In the genomic region with DNA sequence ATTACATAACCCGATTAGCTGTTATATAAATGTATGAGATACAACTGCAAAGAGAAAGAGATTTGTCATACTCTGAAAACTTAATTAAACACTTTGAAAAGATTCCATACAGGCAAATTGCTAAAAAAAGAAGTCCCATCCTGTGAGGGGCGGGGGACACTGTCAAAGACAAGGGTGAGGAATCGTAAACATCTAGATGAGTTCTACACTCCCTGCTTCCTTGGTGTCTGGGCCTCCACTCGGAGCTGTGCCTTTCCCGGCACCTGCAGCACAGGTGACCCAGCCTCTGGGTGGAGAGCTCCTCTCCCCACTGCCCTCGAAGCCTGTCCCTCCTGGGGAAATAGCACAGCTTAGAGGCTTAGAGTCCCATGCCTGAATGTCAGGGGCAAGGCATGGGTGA, we compare ENCODE assay signal across 16 cellular contexts.
DNase-seq lines count a peak whose midpoint lies in the region; ATAC-seq, FAIRE-seq and TF ChIP-seq lines count a peak whose summit lies in the region.
"Had no signal": no experiment of that assay in that cellular context is flagged by ENCODE, and none has a peak within 500 bp of the region (broad histone marks: within the 10 kb centered on the region; RNA-seq: fewer than 3 reads in every experiment).

No MANE protein-coding gene starts in this region.

- no peak for ATAC-seq in Right ventricle myocardium superior (ENCODE audit: poor library complexity)
- ATAC-seq in GM21529 (IDR thresholded peaks at IDR 0.05; ENCODE audit: unreplicated experiment), result no peak
- ATAC-seq in activated CD4-positive, CD25-positive, alpha-beta regulatory T cell treated with anti-CD3 and anti-CD28 coated beads, Interleukin-2, amount 50 U/mL, for 24 hours, result no peak

- no peak overlapping the region for H3K9ac ChIP-seq in kidney (ENCODE audit: low read length in 2 of 2)
- H3K9ac ChIP-seq: BLaER1 treated with 17β-estradiol and CSF1 and Interleukin-3, amounts not matched to agents 10 nM and 100 nM had no signal

- DNase-seq in left ventricle myocardium inferior, result no peak
- no peak for DNase-seq in Right ventricle myocardium superior
- peak; percentile 51 for DNase-seq in kidney
- DNase-seq in putamen (ENCODE audit: low spot score), result peak; percentile 62
- no peak for DNase-seq in CD8-positive, alpha-beta memory T cell
- no peak for DNase-seq in NOMO-1 treated with dmso at 0.1 percent for 144 hours (lab: John Stamatoyannopoulos, UW; ENCODE audit: unreplicated experiment)
- DNase-seq: COR-L47, NCI-H1105 treated with DMSO at 0.1 percent for 48 hours, NCI-H187, NCI-H446 treated with DMSO at 0.1 percent for 48 hours, NCI-H774, Peyer's patch had no signal

- H3K4me3 ChIP-seq in left ventricle myocardium inferior (no peak overlapping the region), kidney (ENCODE audit: low read length in 2 of 2) (no peak overlapping the region)
- no peak overlapping the region for H3K4me3 ChIP-seq in CD8-positive, alpha-beta memory T cell (ENCODE audit: low read length)
- H3K4me3 ChIP-seq: BLaER1 treated with 17β-estradiol and CSF1 and Interleukin-3, amounts not matched to agents 10 nM and 100 nM; HAP-1; Peyer's patch had no signal

- peaks cover 3 to 16% (median 7%) of the 10 kb centered on the region in 3 donors for H3K4me1 Mint-ChIP-seq in CD8-positive, alpha-beta memory T cell

- H3K9me3 ChIP-seq in left ventricle myocardium inferior (replicated peaks) (no peaks in the 10 kb centered on the region), kidney (ENCODE audit: control insufficient read depth in 1 of 2, low read length in 2 of 2) (no peaks in the 10 kb centered on the region)
- H3K9me3 ChIP-seq in CD8-positive, alpha-beta memory T cell (ENCODE audit: low read length), result no peaks in the 10 kb centered on the region
- H3K9me3 ChIP-seq: BLaER1 treated with 17β-estradiol and CSF1 and Interleukin-3, amounts not matched to agents 10 nM and 100 nM; HAP-1; Peyer's patch had no signal

- peaks cover 0 to 2% (median 2%) of the 10 kb centered on the region in 3 donors for H3K36me3 Mint-ChIP-seq in CD8-positive, alpha-beta memory T cell

- H3K9me3 Mint-ChIP-seq in CD8-positive, alpha-beta memory T cell, result no peaks in the 10 kb centered on the region

- H3K27ac Mint-ChIP-seq in CD8-positive, alpha-beta memory T cell, result peak overlapping the region in 1 of 8 donors; percentile 88

- CTCF ChIA-PET in CD8-positive, alpha-beta memory T cell (lab: Charles Lee), result interaction anchor here (1.7 kb wide), 1 partner anchor 19 kb away, joined by 4 read pairs; no protein-coding TSS in a partner anchor

- H3K27me3 ChIP-seq in left ventricle myocardium inferior (ENCODE audit: low read depth), result no peaks in the 10 kb centered on the region
- no peaks in the 10 kb centered on the region for H3K27me3 ChIP-seq in CD8-positive, alpha-beta memory T cell (ENCODE audit: insufficient read depth, low read length, poor library complexity, severe bottlenecking)
- H3K27me3 ChIP-seq: BLaER1 treated with 17β-estradiol and CSF1 and Interleukin-3, amounts not matched to agents 10 nM and 100 nM; Peyer's patch had no signal

- no peak for FAIRE-seq in kidney (lab: Jason Lieb, UNC)

- POLR2A ChIA-PET in CD8-positive, alpha-beta memory T cell (lab: Charles Lee), result no interaction called here

- H3K27me3 Mint-ChIP-seq in CD8-positive, alpha-beta memory T cell, result no peaks in the 10 kb centered on the region

- H3K36me3 ChIP-seq in left ventricle myocardium inferior (no peaks in the 10 kb centered on the region), kidney (ENCODE audit: control insufficient read depth in 1 of 2, insufficient read depth in 2 of 2, low read length in 2 of 2) (no peaks in the 10 kb centered on the region)
- H3K36me3 ChIP-seq in CD8-positive, alpha-beta memory T cell (ENCODE audit: insufficient read depth, low read length), result no peaks in the 10 kb centered on the region
- H3K36me3 ChIP-seq: BLaER1 treated with 17β-estradiol and CSF1 and Interleukin-3, amounts not matched to agents 10 nM and 100 nM; HAP-1; Peyer's patch had no signal

- H3K27ac ChIP-seq in left ventricle myocardium inferior (replicated peaks), result peak overlapping the region; percentile 63
- H3K27ac ChIP-seq in kidney (ENCODE audit: low read depth in 2 of 2, low read length in 2 of 2), result no peak overlapping the region
- no peak overlapping the region for H3K27ac ChIP-seq in CD8-positive, alpha-beta memory T cell (ENCODE audit: low read depth, low read length)
- H3K27ac ChIP-seq: BLaER1 treated with 17β-estradiol and CSF1 and Interleukin-3, amounts not matched to agents 10 nM and 100 nM; Peyer's patch had no signal

- H3K4me1 ChIP-seq in left ventricle myocardium inferior (peaks cover 72% of the 10 kb centered on the region), kidney (ENCODE audit: control insufficient read depth in 1 of 2, insufficient read depth in 1 of 2, low read depth in 1 of 2, low read length in 2 of 2) (peaks cover 16 to 19% of the 10 kb centered on the region in 2 donors)
- no peaks in the 10 kb centered on the region for H3K4me1 ChIP-seq in CD8-positive, alpha-beta memory T cell (ENCODE audit: insufficient read depth, low read length)
- H3K4me1 ChIP-seq: BLaER1 treated with 17β-estradiol and CSF1 and Interleukin-3, amounts not matched to agents 10 nM and 100 nM had no signal

- TF ChIP-seq CTCF in left ventricle myocardium inferior (IDR thresholded peaks at IDR 0.05; ENCODE audit: borderline replicate concordance), result no peak
- no peak for TF ChIP-seq CTCF in kidney (IDR thresholded peaks at IDR 0.05; ENCODE audit: borderline replicate concordance, extremely low read depth, insufficient read depth)

- H3K4me3 Mint-ChIP-seq in CD8-positive, alpha-beta memory T cell, result no peak overlapping the region

- intact Hi-C loops in left ventricle myocardium inferior (cut with micrococcal nuclease), result no loop called here
- intact Hi-C loops in Right ventricle myocardium superior (cut with DNase I), result no loop called here
- intact Hi-C loops in kidney (cut with DNase I), result no loop called here

Comparison
In these comparisons a context has a peak if more than half of its experiments do, and no peak if none do; other contexts are left out.
1. DNase-seq: peak in kidney (single experiment) and putamen (single experiment); none in left ventricle myocardium inferior (single experiment), Right ventricle myocardium superior (single experiment), CD8-positive, alpha-beta memory T cell (0 of 5) and NOMO-1 treated with dmso at 0.1 percent for 144 hours (single experiment).